ENCODE assay signal across 8 cellular contexts in the genomic region with DNA sequence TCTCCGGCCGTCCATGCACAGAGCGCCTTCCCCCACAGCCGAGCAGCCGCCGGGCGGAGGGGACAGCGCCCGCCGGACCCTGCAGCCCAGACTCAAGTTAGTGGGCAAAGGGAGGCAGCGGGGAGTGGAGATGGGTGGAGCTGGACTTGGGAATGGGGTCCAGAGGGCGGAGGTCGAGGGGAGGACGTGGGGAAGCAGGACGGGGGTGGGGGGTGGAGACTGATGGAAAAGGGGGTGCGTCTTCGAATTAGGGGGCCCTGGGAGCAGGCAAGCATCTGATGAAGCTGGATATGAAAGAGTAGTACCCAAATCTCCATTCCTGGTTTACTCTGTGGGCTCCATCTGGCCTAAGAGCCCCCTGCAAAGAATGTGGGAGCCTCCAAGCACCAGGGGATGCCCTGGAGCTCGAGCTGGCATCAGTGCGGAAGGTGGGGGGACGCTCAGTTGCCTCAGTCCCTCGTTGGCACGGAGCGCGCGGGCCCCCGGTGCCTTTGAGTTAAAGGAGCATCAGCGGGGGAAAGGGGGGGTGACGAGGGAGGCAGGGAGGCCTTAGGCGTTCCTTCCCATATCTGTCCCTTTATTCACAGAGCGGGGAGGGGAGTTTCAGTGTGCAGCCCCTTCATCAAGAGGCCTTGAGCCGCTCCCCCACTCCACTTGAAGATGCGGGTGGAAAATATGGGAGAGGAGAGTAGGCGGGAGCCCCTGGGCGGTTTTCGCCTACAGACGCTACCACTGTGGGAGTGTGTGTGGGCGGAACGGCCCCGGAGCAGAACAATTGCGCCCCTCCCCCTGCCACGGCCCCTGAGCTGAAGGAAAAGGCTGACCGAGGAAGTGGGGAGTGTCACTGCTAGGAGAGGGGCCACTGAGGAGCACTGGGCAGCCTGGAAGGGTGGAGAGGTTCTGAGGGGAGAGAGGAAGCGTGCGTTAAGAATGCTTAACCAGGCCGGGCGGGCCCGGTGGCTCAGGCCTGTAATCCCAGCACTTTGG. TPM values are rescaled to one million over a fixed set of nuclear protein-coding genes. Genes with fewer than 3 reads are reported as not detected.
A peak's percentile ranks its signal among the peaks of the same experiment; 100 is the strongest.
DNase-seq lines count a peak whose midpoint lies in the region; ATAC-seq and TF ChIP-seq lines count a peak whose summit lies in the region.

No MANE protein-coding gene starts in this region.

- H3K9me3 ChIP-seq in IMR-90 (ENCODE audit: control insufficient read depth, insufficient read depth, low read length) = no peaks in the 10 kb centered on the region
- no peaks in the 10 kb centered on the region for H3K9me3 ChIP-seq in colonic mucosa

- H2BK120ac ChIP-seq in IMR-90 (ENCODE audit: low read depth, low read length) = peak overlapping the region; percentile 79

- peak overlapping the region; percentile 93 for H4K91ac ChIP-seq in IMR-90 (ENCODE audit: insufficient read depth, low read depth, low read length)

- peak overlapping the region; percentile 71 to 81; a peak in 3 of 4 replicates for H4K8ac ChIP-seq in IMR-90 (ENCODE audit: low read depth in 2 of 2, low read length in 2 of 2)

- peak overlapping the region; percentile 98 for H3K56ac ChIP-seq in IMR-90 (ENCODE audit: extremely low read depth, insufficient read depth, low read length)

- peak overlapping the region; percentile 99 for H2BK5ac ChIP-seq in IMR-90 (ENCODE audit: low read depth, low read length, poor library complexity, severe bottlenecking)

- H3K4me1 ChIP-seq in IMR-90 (ENCODE audit: control insufficient read depth, insufficient read depth, low read length) (peaks cover 38% of the 10 kb centered on the region), colonic mucosa (peaks cover 4% of the 10 kb centered on the region)

- no peak for TF ChIP-seq RAD21 in IMR-90 (IDR thresholded peaks at IDR 0.05; ENCODE audit: low read length)

- H3K9ac ChIP-seq in IMR-90 (ENCODE audit: low read depth, low read length) = peak overlapping the region; percentile 100
- peak overlapping the region; percentile 58 to 81 for H3K9ac ChIP-seq in colonic mucosa (ENCODE audit: low read depth in 2 of 2, low read length in 2 of 2)

- H4K20me1 ChIP-seq in IMR-90 (ENCODE audit: insufficient read depth, low read length) = peaks cover 51% of the 10 kb centered on the region

- H4K5ac ChIP-seq in IMR-90 (ENCODE audit: low read depth, low read length) = peak overlapping the region; percentile 85

- dilution Hi-C loops in IMR-90 (cut with HindIII; ENCODE audit: low sequenced_read_pairs, unreplicated experiment) = no loop called here

- H3K23ac ChIP-seq in IMR-90 (ENCODE audit: low read depth, low read length) = peak overlapping the region; percentile 90

- 0% methylated on average over 8 of the region's 47 CpGs; no CpG with 5 or more reads in 1 of the 2 experiments for WGBS in IMR-90 (ENCODE audit: extremely low coverage in 2 of 2, insufficient read length in 1 of 2), 2 experiments

- peak overlapping the region; percentile 75 for H3K18ac ChIP-seq in IMR-90 (ENCODE audit: low read depth, low read length)

- H3K36me3 ChIP-seq in BJ (ENCODE audit: control insufficient read depth, insufficient read depth, low read length) = peaks cover 30% of the 10 kb centered on the region
- H3K36me3 ChIP-seq in IMR-90 (ENCODE audit: control insufficient read depth, insufficient read depth, low read length) = peaks cover 37% of the 10 kb centered on the region
- H3K36me3 ChIP-seq in colonic mucosa = no peaks in the 10 kb centered on the region

- H3K27me3 ChIP-seq in BJ (ENCODE audit: control insufficient read depth, insufficient read depth, low read length) (no peaks in the 10 kb centered on the region), IMR-90 (ENCODE audit: control insufficient read depth, insufficient read depth, low read length) (no peaks in the 10 kb centered on the region), colonic mucosa (no peaks in the 10 kb centered on the region), layer of hippocampus (ENCODE audit: control insufficient read depth, insufficient read depth, low read length) (no peaks in the 10 kb centered on the region)

- H3K27ac ChIP-seq in IMR-90 (ENCODE audit: insufficient read depth, low read length) (peak overlapping the region; percentile 99), VCaP (peak overlapping the region; percentile 96), colonic mucosa (peak overlapping the region; percentile 96), layer of hippocampus (ENCODE audit: low read depth, low read length) (peak overlapping the region; percentile 91)

- no TSS peak for BruUV-seq in IMR-90 (replicated peaks; lab: Mats Ljungman, UMichigan)

- H3K14ac ChIP-seq in IMR-90 (replicated peaks; ENCODE audit: low read depth, low read length) = peak overlapping the region; percentile 99

- CTCF ChIA-PET in BJ (lab: Yijun Ruan, JAX) (interaction anchor here (1.1 to 15.6 kb wide), 7 partner anchors 18 to 151 kb away, joined by 3 to 190 read pairs (median 5); a partner anchor contains a TSS), IMR-90 (lab: Yijun Ruan, JAX) (no interaction called here)

- peak overlapping the region; percentile 96 for H3K4me3 ChIP-seq in BJ (ENCODE audit: low read depth, low read length)
- peak overlapping the region; percentile 98 for H3K4me3 ChIP-seq in IMR-90 (ENCODE audit: insufficient read depth, low read depth, low read length)
- peak overlapping the region; percentile 78 for H3K4me3 ChIP-seq in colonic mucosa

- peak overlapping the region; percentile 86 for H2AFZ ChIP-seq in IMR-90 (replicated peaks; ENCODE audit: low read length, poor library complexity)

- H2BK20ac ChIP-seq in IMR-90 (ENCODE audit: low read depth, low read length) = no peak overlapping the region

- DNase-seq in BJ (ENCODE audit: low read depth) (no peak), IMR-90 (peak; percentile 51), colonic mucosa (peak; percentile 72), H4 (ENCODE audit: low spot score) (no peak)
- DNase-seq in stimulated activated CD4-positive, alpha-beta T cell treated with anti-CD3 and anti-CD28 coated beads, Interleukin-2, amount 100 ng/mL, for 4 hours (ENCODE audit: low read depth) = peak; percentile 62

- H2AK5ac ChIP-seq in IMR-90 (ENCODE audit: low read depth, low read length) = peak overlapping the region; percentile 93

- H2AK9ac ChIP-seq in IMR-90 (replicated peaks; ENCODE audit: low read depth, low read length, poor library complexity) = peak overlapping the region; percentile 100

- in situ Hi-C loops in IMR-90 (cut with MboI; ENCODE audit: low sequenced_read_pairs) = no loop called here

- peak overlapping the region; percentile 77 for H3K4me2 ChIP-seq in IMR-90 (ENCODE audit: low read depth, low read length)

- H3K4ac ChIP-seq in IMR-90 (ENCODE audit: low read depth, low read length) = peak overlapping the region; percentile 99

- H2BK15ac ChIP-seq in IMR-90 (ENCODE audit: low read depth, low read length) = no peak overlapping the region; the same call in 2 of the 3 replicates

- TF ChIP-seq CTCF in BJ (IDR thresholded peaks at IDR 0.05; ENCODE audit: insufficient read depth, low read depth, low read length) (no peak), IMR-90 (conservative IDR thresholded peaks at IDR 0.05; ENCODE audit: low read depth, low read length) (no peak), VCaP (conservative IDR thresholded peaks at IDR 0.05) (no peak), colonic mucosa (IDR thresholded peaks at IDR 0.05) (no peak)

- ATAC-seq in IMR-90 (ENCODE audit: low read depth) = peak; percentile 0; the same call in 1 of the 2 replicates
- ATAC-seq in GM18502 (IDR thresholded peaks at IDR 0.05; ENCODE audit: poor library complexity, unreplicated experiment) = no peak

- intact Hi-C loops in IMR-90 (cut with micrococcal nuclease) = loop anchor here (2.0 kb wide), 1 partner anchor 17 kb away; no protein-coding TSS in a partner anchor
- intact Hi-C loops in colonic mucosa (cut with DNase I) = no loop called here

- POLR2A ChIA-PET in BJ (lab: Charles Lee) (interaction anchor here (0.6 kb wide), 1 partner anchor 45 kb away, joined by 6 read pairs; no protein-coding TSS in a partner anchor), IMR-90 (lab: Charles Lee; ENCODE audit: unreplicated experiment) (interaction anchor here (1.1 to 1.7 kb wide), 2 partner anchors 10 to 22 kb away, joined by 4 to 8 read pairs; a partner anchor contains a TSS)

- peaks cover 9 to 53% of the 10 kb centered on the region in 2 experiments for H3K79me1 ChIP-seq in IMR-90 (ENCODE audit: low read depth in 1 of 2, low read length in 2 of 2)

- H3K9me1 ChIP-seq in IMR-90 (ENCODE audit: insufficient read depth, low read length) = peaks cover 6% of the 10 kb centered on the region

- no peak; the same call in none of the 2 replicates for TF ChIP-seq POLR2A in IMR-90 (IDR thresholded peaks at IDR 0.05; ENCODE audit: low read depth, low read length)

RNA-seq across cellular contexts. Expression of a gene that starts 0.6 kb away (rescaled TPM):
- polyA plus RNA-seq in BJ (2011; rRNA removed) = 41.7 and 50.2 TPM in 2 replicates
- polyA minus RNA-seq in BJ (2011; rRNA and poly(A)+ RNA removed) = 40.1 and 65.0 TPM in 2 replicates
- 68.3 and 68.8 TPM in 2 replicates for total RNA-seq in IMR-90 (2012; rRNA removed)
- 65.1 and 65.2 TPM in 2 replicates for polyA plus RNA-seq in IMR-90 (2012; rRNA removed)
- 52.2 and 62.3 TPM in 2 replicates for polyA plus RNA-seq in IMR-90 (2012; cell fraction: cytosol; rRNA removed)
- 73.8 and 87.3 TPM in 2 replicates for polyA plus RNA-seq in IMR-90 (2012; cell fraction: nucleus; rRNA removed; ENCODE audit: low replicate concordance)
- total RNA-seq in colonic mucosa = 1 to 10 TPM; 4.8 to 7.0 TPM
- 16.5 and 20.2 TPM in 2 replicates for total RNA-seq in H4 (2014; rRNA removed; shearing (Covaris generic))

RNA-seq across cellular contexts. Expression of a gene that starts 11.0 kb away (rescaled TPM):
- polyA plus RNA-seq in BJ (2011; rRNA removed) (6.7 and 12.0 TPM in 2 replicates), IMR-90 (2012; rRNA removed) (7.2 and 8.9 TPM in 2 replicates)
- 5.0 and 6.5 TPM in 2 replicates for polyA minus RNA-seq in BJ (2011; rRNA and poly(A)+ RNA removed)
- total RNA-seq in IMR-90 (2012; rRNA removed) (10.9 and 14.7 TPM in 2 replicates), colonic mucosa (10 to 100 TPM in 1 of 2 donors, 1 to 10 TPM in 1; 7.3 to 21.1 TPM)
- 1.2 and 2.3 TPM in 2 replicates for polyA plus RNA-seq in IMR-90 (2012; cell fraction: cytosol; rRNA removed)
- polyA plus RNA-seq in IMR-90 (2012; cell fraction: nucleus; rRNA removed; ENCODE audit: low replicate concordance) = 3.6 and 28.5 TPM in 2 replicates
- total RNA-seq in H4 (2014; rRNA removed; shearing (Covaris generic)) = 10.5 and 18.0 TPM in 2 replicates

RNA-seq across cellular contexts. Expression of a gene that starts 21.6 kb away (rescaled TPM):
- 110 and 177 TPM in 2 replicates for polyA plus RNA-seq in BJ (2011; rRNA removed)
- 71.4 and 108 TPM in 2 replicates for polyA minus RNA-seq in BJ (2011; rRNA and poly(A)+ RNA removed)
- total RNA-seq in IMR-90 (2012; rRNA removed) = 38.9 and 43.4 TPM in 2 replicates
- polyA plus RNA-seq in IMR-90 (2012; rRNA removed) = 88.8 and 96.9 TPM in 2 replicates
- polyA plus RNA-seq in IMR-90 (2012; cell fraction: cytosol; rRNA removed) = 44.8 and 69.4 TPM in 2 replicates
- polyA plus RNA-seq in IMR-90 (2012; cell fraction: nucleus; rRNA removed; ENCODE audit: low replicate concordance) = 334 and 370 TPM in 2 replicates
- total RNA-seq in colonic mucosa = 100 to 1,000 TPM; 161 to 181 TPM
- 9.3 and 17.9 TPM in 2 replicates for total RNA-seq in H4 (2014; rRNA removed; shearing (Covaris generic))

RNA-seq across cellular contexts. Expression of a gene that starts 38.7 kb away (rescaled TPM):
- 58.5 and 117 TPM in 2 replicates for polyA plus RNA-seq in BJ (2011; rRNA removed)
- polyA minus RNA-seq in BJ (2011; rRNA and poly(A)+ RNA removed) = 200 and 323 TPM in 2 replicates
- total RNA-seq in IMR-90 (2012; rRNA removed) = 73.1 and 75.5 TPM in 2 replicates
- 142 and 155 TPM in 2 replicates for polyA plus RNA-seq in IMR-90 (2012; rRNA removed)
- 119 and 250 TPM in 2 replicates for polyA plus RNA-seq in IMR-90 (2012; cell fraction: cytosol; rRNA removed)
- 252 and 565 TPM in 2 replicates for polyA plus RNA-seq in IMR-90 (2012; cell fraction: nucleus; rRNA removed; ENCODE audit: low replicate concordance)
- total RNA-seq in colonic mucosa = 100 to 1,000 TPM; 107 to 123 TPM
- total RNA-seq in H4 (2014; rRNA removed; shearing (Covaris generic)) = 5.8 and 6.5 TPM in 2 replicates

RNA-seq across cellular contexts. Expression of a gene that starts 39.6 kb away (rescaled TPM):
- polyA plus RNA-seq in BJ (2011; rRNA removed) (0.02 and 0.15 TPM in 2 replicates), IMR-90 (2012; rRNA removed) (not detected in 2 replicates)
- 0.21 TPM in 1 of 2 replicates, not detected in the other for polyA minus RNA-seq in BJ (2011; rRNA and poly(A)+ RNA removed)
- total RNA-seq in IMR-90 (2012; rRNA removed) (under 0.01 TPM in 1 of 2 replicates, not detected in the other), colonic mucosa (100 to 1,000 TPM; 261 to 273 TPM)
- polyA plus RNA-seq in IMR-90 (2012; cell fraction: cytosol; rRNA removed) = not detected in 2 replicates
- polyA plus RNA-seq in IMR-90 (2012; cell fraction: nucleus; rRNA removed; ENCODE audit: low replicate concordance) = 0.14 and 0.17 TPM in 2 replicates
- not detected in 2 replicates for total RNA-seq in H4 (2014; rRNA removed; shearing (Covaris generic))

Comparison
In these comparisons a context has a peak if more than half of its experiments do, and no peak if none do; other contexts are left out.
1. DNase-seq: peak in IMR-90 (single experiment), colonic mucosa (single experiment) and stimulated activated CD4-positive, alpha-beta T cell treated with anti-CD3 and anti-CD28 coated beads, Interleukin-2, amount 100 ng/mL, for 4 hours (single experiment); none in BJ (single experiment) and H4 (single experiment).
2. Peak in every context shown above with its lines, with median percentiles within 50 percentile points of each other: H3K4me3 ChIP-seq and H3K27ac ChIP-seq.